Comparison of ENCODE assay signal across 1 cellular context in genomic region chr3:197750863-197751737, GRCh38.
TF ChIP-seq lines count a peak whose summit lies in the region.

No MANE protein-coding gene starts in this region.

TF ChIP-seq in GM12878, 131 proteins besides CTCF, POLR2A, EP300 and RAD21 (continues in another document):
- TF ChIP-seq POLR2AphosphoS2 (IDR thresholded peaks at IDR 0.05; ENCODE audit: low read depth, low read length): no peak
- no peak for TF ChIP-seq CEBPZ (IDR thresholded peaks at IDR 0.05; ENCODE audit: low read depth, low read length)
- TF ChIP-seq JUNB (IDR thresholded peaks at IDR 0.05): no peak
- TF ChIP-seq EGR1 (IDR thresholded peaks at IDR 0.05; ENCODE audit: borderline replicate concordance in 1 of 2, low read depth in 2 of 2, low read length in 2 of 2): peak in 1 of 2 experiments; percentile 17; a peak in 1 of 3 replicates
- no peak for TF ChIP-seq BCLAF1 (IDR thresholded peaks at IDR 0.05)
- TF ChIP-seq RELB (IDR thresholded peaks at IDR 0.05; ENCODE audit: low read depth): no peak
- no peak for TF ChIP-seq ATF3 (IDR thresholded peaks at IDR 0.05; ENCODE audit: borderline replicate concordance, extremely low read depth, low read depth, low read length)
- TF ChIP-seq SMARCA5 (IDR thresholded peaks at IDR 0.05): peak; percentile 47; the same call in 1 of the 2 replicates
- TF ChIP-seq MLLT1 (IDR thresholded peaks at IDR 0.05): peak; percentile 59; the same call in 1 of the 2 replicates
- 0 out of 4 replicates have a peak, but pooled peaks of 1 of the 2 experiments have one; percentile 13 for TF ChIP-seq IKZF2 (IDR thresholded peaks at IDR 0.05)
- no peak for TF ChIP-seq ATF2 (IDR thresholded peaks at IDR 0.05; ENCODE audit: low read length)
- TF ChIP-seq REST (IDR thresholded peaks at IDR 0.05; ENCODE audit: low read depth, low read length): no peak
- no peak for TF ChIP-seq ZNF274 (IDR thresholded peaks at IDR 0.05; ENCODE audit: insufficient read depth, insufficient read length)
- TF ChIP-seq POLR2AphosphoS5 (IDR thresholded peaks at IDR 0.05; ENCODE audit: low read length): peak; percentile 20; the same call in 1 of the 2 replicates
- no peak for TF ChIP-seq BCL11A (IDR thresholded peaks at IDR 0.05; ENCODE audit: low read depth, low read length)
- TF ChIP-seq MEF2B (IDR thresholded peaks at IDR 0.05; ENCODE audit: partially characterized antibody, poor library complexity, severe bottlenecking): no peak
- no peak for TF ChIP-seq MAX (IDR thresholded peaks at IDR 0.05; ENCODE audit: low read depth, low read length)
- TF ChIP-seq NR2C2 (IDR thresholded peaks at IDR 0.05; ENCODE audit: borderline replicate concordance, control insufficient read depth, insufficient read length, low read depth): no peak
- TF ChIP-seq GATAD2B (conservative IDR thresholded peaks at IDR 0.05; ENCODE audit: low read depth): no peak
- TF ChIP-seq RBBP5 (conservative IDR thresholded peaks at IDR 0.05): no peak
- TF ChIP-seq GABPA (IDR thresholded peaks at IDR 0.05; ENCODE audit: low read depth): no peak
- no peak for TF ChIP-seq NKRF (conservative IDR thresholded peaks at IDR 0.05)
- TF ChIP-seq RELA (IDR thresholded peaks at IDR 0.05; ENCODE audit: borderline replicate concordance, partially characterized antibody): no peak
- TF ChIP-seq SIX5 (IDR thresholded peaks at IDR 0.05; ENCODE audit: low read depth, low read length, severe bottlenecking): no peak
- TF ChIP-seq FOXK2 (IDR thresholded peaks at IDR 0.05): no peak
- TF ChIP-seq MTA2 (IDR thresholded peaks at IDR 0.05; ENCODE audit: low read depth): no peak
- TF ChIP-seq RFX5 (IDR thresholded peaks at IDR 0.05; ENCODE audit: low read depth, low read length): no peak
- TF ChIP-seq SRF (IDR thresholded peaks at IDR 0.05; ENCODE audit: low read depth in 2 of 2, low read length in 2 of 2): no peak
- no peak for TF ChIP-seq USF1 (IDR thresholded peaks at IDR 0.05; ENCODE audit: borderline replicate concordance, extremely low read length, insufficient read depth, low read depth, low read length)
- no peak for TF ChIP-seq STAT1 (conservative IDR thresholded peaks at IDR 0.05)
- no peak for TF ChIP-seq SUZ12 (IDR thresholded peaks at IDR 0.05; ENCODE audit: unreplicated experiment)
- no peak for TF ChIP-seq SREBF1 (IDR thresholded peaks at IDR 0.05; ENCODE audit: low read length)
- no peak for TF ChIP-seq TCF12 (IDR thresholded peaks at IDR 0.05; ENCODE audit: low read depth, low read length)
- TF ChIP-seq ASH2L (IDR thresholded peaks at IDR 0.05; ENCODE audit: borderline replicate concordance, low read depth): no peak
